ENCODE assay signal across 8 cellular contexts in the genomic region with DNA sequence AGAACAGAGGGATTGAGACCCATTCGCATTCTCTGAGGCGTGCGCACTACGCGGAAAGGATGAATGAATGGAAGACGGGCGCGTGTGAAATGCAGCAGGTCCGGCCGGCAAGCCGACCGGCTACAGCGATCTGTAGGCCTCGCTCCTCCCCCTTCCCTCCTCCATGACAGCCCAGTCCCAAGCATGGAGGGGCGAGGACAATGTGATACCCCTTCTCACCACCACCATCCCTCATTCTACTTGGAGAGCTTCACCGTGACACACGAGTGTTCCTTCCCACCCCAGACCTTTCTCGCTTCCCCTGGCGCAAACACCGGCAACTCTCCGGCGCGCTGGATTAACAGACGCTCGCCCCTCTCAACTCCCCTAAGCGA. TPM values are rescaled to one million over a fixed set of nuclear protein-coding genes. Genes with fewer than 3 reads are reported as not detected.
DNase-seq lines count a peak whose midpoint lies in the region; ATAC-seq and TF ChIP-seq lines count a peak whose summit lies in the region.

No MANE protein-coding gene starts in this region.

- ATAC-seq in GM18502 (IDR thresholded peaks at IDR 0.05; ENCODE audit: poor library complexity, unreplicated experiment), result peak; percentile 43
- peak; percentile 29 for ATAC-seq in HG02938 (IDR thresholded peaks at IDR 0.05; ENCODE audit: unreplicated experiment)

- H3K36me3 ChIP-seq in kidney epithelial cell (ENCODE audit: control insufficient read depth, insufficient read depth, low read length), result no peaks in the 10 kb centered on the region

- H3K27ac ChIP-seq in 22Rv1, result peak overlapping the region; percentile 94

- H3K27me3 ChIP-seq in kidney epithelial cell (ENCODE audit: control insufficient read depth, insufficient read depth, low read length), result no peaks in the 10 kb centered on the region

- TF ChIP-seq CTCF in 22Rv1 (IDR thresholded peaks at IDR 0.05), result no peak
- TF ChIP-seq CTCF in kidney epithelial cell (IDR thresholded peaks at IDR 0.05; ENCODE audit: insufficient read depth, low read length, poor library complexity, severe bottlenecking), result no peak

- H3K4me3 ChIP-seq in kidney epithelial cell (ENCODE audit: low read depth, low read length), result peak overlapping the region; percentile 98

- DNase-seq in NCI-H2171 treated with DMSO at 0.1 percent for 48 hours (lab: John Stamatoyannopoulos, UW), result peak; percentile 65
- DNase-seq in activated CD4-positive, CD25-positive, alpha-beta regulatory T cell (lab: John Stamatoyannopoulos, UW), result peak; percentile 17 to 49 (median 26)
- DNase-seq in cerebellar cortex (ENCODE audit: low spot score), result peak; percentile 81
- peak; percentile 56 for DNase-seq in kidney epithelial cell (ENCODE audit: low read depth)
- peak in 3 of 4 experiments; percentile 33 to 73 (median 55) for DNase-seq in stimulated activated CD4-positive, alpha-beta T cell treated with anti-CD3 and anti-CD28 coated beads, Interleukin-1b, Interleukin-23, amount 100 ng/mL, for 24 hours (ENCODE audit: low read depth in 4 of 4, low spot score in 1 of 4)

RNA-seq across cellular contexts. Expression of a gene that starts 0.8 kb away (rescaled TPM):
- 78.6 and 87.0 TPM in 2 replicates for total RNA-seq in kidney epithelial cell

Comparison
In these comparisons a context has a peak if more than half of its experiments do, and no peak if none do; other contexts are left out.
1. Peak in every context shown above with its lines: DNase-seq, ATAC-seq, H3K4me3 ChIP-seq and H3K27ac ChIP-seq.
2. DNase-seq: peak in every context shown above with its lines; median percentile 81 in cerebellar cortex; 65 in NCI-H2171 treated with DMSO at 0.1 percent for 48 hours; 56 in kidney epithelial cell; 55 in stimulated activated CD4-positive, alpha-beta T cell treated with anti-CD3 and anti-CD28 coated beads, Interleukin-1b, Interleukin-23, amount 100 ng/mL, for 24 hours; 26 in activated CD4-positive, CD25-positive, alpha-beta regulatory T cell.